ENCODE assay signal across 1 cellular context in genomic region chr2:240822280-240822847, GRCh38.
TF ChIP-seq lines count a peak whose summit lies in the region.

No MANE protein-coding gene starts in this region.

TF ChIP-seq in WTC11, 78 proteins besides CTCF, POLR2A, EP300 and RAD21 (continued from another document):
- TF ChIP-seq ARID4B (CRISPR knock-in tag; IDR thresholded peaks at IDR 0.05; ENCODE audit: borderline replicate concordance): no peak
- no peak for TF ChIP-seq PREB (CRISPR knock-in tag; IDR thresholded peaks at IDR 0.05; ENCODE audit: borderline replicate concordance)
- no peak for TF ChIP-seq ZSCAN18 (CRISPR knock-in tag; IDR thresholded peaks at IDR 0.05)
- TF ChIP-seq CBFB (CRISPR knock-in tag; IDR thresholded peaks at IDR 0.05; ENCODE audit: low read depth): no peak
- TF ChIP-seq STAT6 (CRISPR knock-in tag; conservative IDR thresholded peaks at IDR 0.05; ENCODE audit: low read depth): no peak
